Comparison of ENCODE assay signal across 18 cellular contexts in the genomic region with DNA sequence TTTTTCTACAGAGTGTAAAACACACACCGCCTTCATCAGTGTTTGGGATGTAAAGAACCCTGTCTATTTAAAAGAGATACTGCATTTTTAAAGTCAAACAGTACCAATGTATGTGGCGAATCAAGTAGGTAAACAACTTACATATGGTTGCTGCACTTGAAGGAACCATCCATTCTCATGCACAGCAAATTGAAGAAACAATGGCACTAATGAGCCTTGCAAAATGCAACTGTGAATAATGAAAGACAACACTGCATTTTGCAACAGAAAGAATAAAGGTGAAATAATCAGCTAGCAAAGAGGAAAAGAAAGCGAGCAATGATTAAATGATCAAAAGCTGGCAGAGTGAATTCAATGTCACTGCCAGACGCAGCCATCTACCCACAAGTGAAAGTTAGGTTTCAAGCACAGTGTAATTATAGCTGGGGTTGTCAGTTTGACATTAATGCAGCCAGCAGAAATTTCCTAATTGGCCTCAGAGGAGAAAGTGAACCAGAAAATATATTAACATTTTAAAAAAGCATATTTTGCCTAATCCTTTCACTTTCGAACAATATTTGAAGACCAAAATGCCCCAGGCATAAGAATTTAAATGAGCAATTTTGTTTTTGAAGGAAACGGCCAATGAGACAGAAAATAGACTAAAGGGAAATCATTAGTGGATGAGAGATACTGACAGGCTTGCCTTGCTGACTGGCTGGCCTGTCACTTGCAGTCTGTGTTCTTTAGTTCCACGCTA. TPM values are rescaled to one million over a fixed set of nuclear protein-coding genes. Genes with fewer than 3 reads are reported as not detected.
DNase-seq lines count a peak whose midpoint lies in the region; ATAC-seq and TF ChIP-seq lines count a peak whose summit lies in the region.
"Had no signal": no experiment of that assay in that cellular context is flagged by ENCODE, and none has a peak within 500 bp of the region (broad histone marks: within the 10 kb centered on the region; RNA-seq: fewer than 3 reads in every experiment).

No MANE protein-coding gene starts in this region.

- H3K4me1 Mint-ChIP-seq in stimulated activated naive CD8-positive, alpha-beta T cell treated with anti-CD3 and anti-CD28 coated beads, Interleukin-15, Interleukin-2, amounts not matched to agents 100 ng/mL and 50 ng/mL, for 24 hours (ENCODE audit: low read depth): peaks cover 52% of the 10 kb centered on the region
- H3K4me1 Mint-ChIP-seq in T-helper 17 cell (peaks cover 36% of the 10 kb centered on the region), glutamatergic neuron (ENCODE audit: low read depth, unreplicated experiment) (peaks cover 23% of the 10 kb centered on the region), type B pancreatic cell (ENCODE audit: unreplicated experiment) (peaks cover 26% of the 10 kb centered on the region), CD14-positive monocyte (peaks cover 55% of the 10 kb centered on the region)

- peaks cover 95% of the 10 kb centered on the region for H3K27me3 Mint-ChIP-seq in stimulated activated naive CD8-positive, alpha-beta T cell treated with anti-CD3 and anti-CD28 coated beads, Interleukin-15, Interleukin-2, amounts not matched to agents 100 ng/mL and 50 ng/mL, for 24 hours
- peaks cover 91% of the 10 kb centered on the region for H3K27me3 Mint-ChIP-seq in T-helper 17 cell
- peaks cover 33% of the 10 kb centered on the region for H3K27me3 Mint-ChIP-seq in glutamatergic neuron (ENCODE audit: unreplicated experiment)
- peaks cover 99% of the 10 kb centered on the region for H3K27me3 Mint-ChIP-seq in type B pancreatic cell
- peaks cover 96 to 100% (median 96%) of the 10 kb centered on the region in 3 donors for H3K27me3 Mint-ChIP-seq in CD14-positive monocyte (ENCODE audit: low read depth in 3 of 3)

- no peak overlapping the region for H3K27ac ChIP-seq in caudate nucleus (ENCODE audit: low read depth, low read length)
- H3K27ac ChIP-seq: cardiac muscle cell, HL-60, VCaP had no signal

- peak overlapping the region; percentile 8 for H3K4me3 Mint-ChIP-seq in stimulated activated naive CD8-positive, alpha-beta T cell treated with anti-CD3 and anti-CD28 coated beads, Interleukin-15, Interleukin-2, amounts not matched to agents 100 ng/mL and 50 ng/mL, for 24 hours
- peak overlapping the region; percentile 5 for H3K4me3 Mint-ChIP-seq in T-helper 17 cell
- H3K4me3 Mint-ChIP-seq in glutamatergic neuron (ENCODE audit: unreplicated experiment): peak overlapping the region; percentile 15
- H3K4me3 Mint-ChIP-seq in type B pancreatic cell: peak overlapping the region; percentile 79
- peak overlapping the region in 1 of 2 donors; percentile 81 for H3K4me3 Mint-ChIP-seq in CD14-positive monocyte

- no peak for ATAC-seq in stimulated activated naive CD8-positive, alpha-beta T cell treated with anti-CD3 and anti-CD28 coated beads, Interleukin-15, Interleukin-2, amounts not matched to agents 100 U/mL and 50 U/mL, for 24 hours
- ATAC-seq in T-helper 17 cell: no peak
- ATAC-seq: SK-N-SH treated with all-trans-retinoic acid at 6 μM for 48 hours had no signal

- DNase-seq in stimulated activated naive CD8-positive, alpha-beta T cell treated with anti-CD3 and anti-CD28 coated beads, Interleukin-15, Interleukin-2, amounts not matched to agents 100 U/mL and 50 U/mL, for 24 hours: no peak
- DNase-seq in T-helper 17 cell (no peak), glutamatergic neuron (no peak), type B pancreatic cell (ENCODE audit: extremely low spot score, unreplicated experiment) (no peak), caudate nucleus (lab: John Stamatoyannopoulos, UW) (no peak), CD14-positive monocyte (ENCODE audit: low spot score) (no peak), HPDE6-E6E7 (ENCODE audit: extremely low spot score) (no peak)
- DNase-seq: Kasumi-1, NCI-H524 had no signal

- H3K36me3 Mint-ChIP-seq in stimulated activated naive CD8-positive, alpha-beta T cell treated with anti-CD3 and anti-CD28 coated beads, Interleukin-15, Interleukin-2, amounts not matched to agents 100 ng/mL and 50 ng/mL, for 24 hours (ENCODE audit: low read depth): peaks cover 21% of the 10 kb centered on the region
- peaks cover 9% of the 10 kb centered on the region for H3K36me3 Mint-ChIP-seq in T-helper 17 cell (ENCODE audit: low read depth)
- H3K36me3 Mint-ChIP-seq in glutamatergic neuron (ENCODE audit: unreplicated experiment): no peaks in the 10 kb centered on the region
- H3K36me3 Mint-ChIP-seq in type B pancreatic cell: no peaks in the 10 kb centered on the region
- H3K36me3 Mint-ChIP-seq in CD14-positive monocyte: peaks cover 0 to 20% of the 10 kb centered on the region in 2 donors

- peak; percentile 8 for TF ChIP-seq CTCF in glutamatergic neuron (IDR thresholded peaks at IDR 0.05; ENCODE audit: partially characterized antibody, unreplicated experiment)
- TF ChIP-seq CTCF in type B pancreatic cell (conservative IDR thresholded peaks at IDR 0.05): no peak
- no peak for TF ChIP-seq CTCF in CD14-positive monocyte (IDR thresholded peaks at IDR 0.05)

- H3K9me3 Mint-ChIP-seq in stimulated activated naive CD8-positive, alpha-beta T cell treated with anti-CD3 and anti-CD28 coated beads, Interleukin-15, Interleukin-2, amounts not matched to agents 100 ng/mL and 50 ng/mL, for 24 hours: no peaks in the 10 kb centered on the region
- H3K9me3 Mint-ChIP-seq in glutamatergic neuron (ENCODE audit: unreplicated experiment) (peaks cover 30% of the 10 kb centered on the region), type B pancreatic cell (no peaks in the 10 kb centered on the region), CD14-positive monocyte (peaks cover 0 to 55% (median 36%) of the 10 kb centered on the region in 7 donors)
- H3K9me3 Mint-ChIP-seq: nephron had no signal

- H3K9me3 ChIP-seq in T-helper 17 cell (ENCODE audit: control insufficient read depth, low read length, poor library complexity, severe bottlenecking): peaks cover 7% of the 10 kb centered on the region

- intact Hi-C loops in CD14-positive monocyte (cut with micrococcal nuclease): no loop called here

- H3K27ac Mint-ChIP-seq in stimulated activated naive CD8-positive, alpha-beta T cell treated with anti-CD3 and anti-CD28 coated beads, Interleukin-15, Interleukin-2, amounts not matched to agents 100 ng/mL and 50 ng/mL, for 24 hours: no peak overlapping the region
- no peak overlapping the region for H3K27ac Mint-ChIP-seq in T-helper 17 cell
- H3K27ac Mint-ChIP-seq in glutamatergic neuron (ENCODE audit: unreplicated experiment): no peak overlapping the region
- no peak overlapping the region for H3K27ac Mint-ChIP-seq in type B pancreatic cell
- no peak overlapping the region for H3K27ac Mint-ChIP-seq in CD14-positive monocyte
- H3K27ac Mint-ChIP-seq: nephron had no signal

RNA-seq across cellular contexts. Expression of gene BARHL2, which starts 11.0 kb away (rescaled TPM):
- total RNA-seq in T-helper 17 cell (not detected), glutamatergic neuron (ENCODE audit: unreplicated experiment) (0.27 TPM), type B pancreatic cell (ENCODE audit: low replicate concordance) (14.8 TPM in 1 of 2 replicates, not detected in the other)
- polyA plus RNA-seq in CD14-positive monocyte: not detected
- total RNA-seq: cardiac muscle cell, fibroblast of villous mesenchyme, lung, temporal lobe had no signal
- polyA plus RNA-seq: cardiac muscle cell, lung had no signal
